ENCODE assay signal across 11 cellular contexts in genomic region chr19:55366790-55367189, GRCh38. TPM values are rescaled to one million over a fixed set of nuclear protein-coding genes. Genes with fewer than 3 reads are reported as not detected.
"Had no signal": no experiment of that assay in that cellular context is flagged by ENCODE, and none has a peak within 500 bp of the region (broad histone marks: within the 10 kb centered on the region; RNA-seq: fewer than 3 reads in every experiment).

No MANE protein-coding gene starts in this region.

- H3K36me3 Mint-ChIP-seq: IgD-negative memory B cell had no signal

- H3K9ac ChIP-seq: GM23248, KMS-11 had no signal

- H3K9me3 ChIP-seq: HAP-1 had no signal

- ATAC-seq: HCT116 had no signal

- DNase-seq: GM23248, GOT3, H7, Karpas-422, KBM-7 had no signal

- H3K36me3 ChIP-seq: HAP-1 had no signal

- H3K4me1 ChIP-seq: HAP-1 had no signal

- H3K27ac ChIP-seq: GM23248, KMS-11 had no signal

- H3K4me2 ChIP-seq: KMS-11 had no signal

- H2AFZ ChIP-seq: GM23248 had no signal

- H3K4me3 ChIP-seq: GM23248, HAP-1 had no signal

RNA-seq across cellular contexts. Expression of gene IL11, which starts 3.5 kb away (rescaled TPM):
- polyA plus RNA-seq: IgD-negative memory B cell had no signal

RNA-seq across cellular contexts. Expression of gene GARIN5B, which starts 3.7 kb away (rescaled TPM):
- total RNA-seq: GM23248, H4, H7, HT-29 had no signal
- polyA plus RNA-seq: GM23248, IgD-negative memory B cell had no signal

RNA-seq across cellular contexts. Expression of gene TMEM190, which starts 9.8 kb away (rescaled TPM):
- total RNA-seq: GM23248, H4, H7, HT-29 had no signal
- polyA plus RNA-seq: GM23248, IgD-negative memory B cell had no signal

RNA-seq across cellular contexts. Expression of gene COX6B2, which starts 12.3 kb away (rescaled TPM):
- total RNA-seq: GM23248 had no signal
- polyA plus RNA-seq: GM23248, IgD-negative memory B cell had no signal

RNA-seq across cellular contexts. Expression of gene TMEM238, which starts 17.3 kb away (rescaled TPM):
- total RNA-seq: H4 had no signal
- polyA plus RNA-seq: GM23248 had no signal
